In the genomic region with DNA sequence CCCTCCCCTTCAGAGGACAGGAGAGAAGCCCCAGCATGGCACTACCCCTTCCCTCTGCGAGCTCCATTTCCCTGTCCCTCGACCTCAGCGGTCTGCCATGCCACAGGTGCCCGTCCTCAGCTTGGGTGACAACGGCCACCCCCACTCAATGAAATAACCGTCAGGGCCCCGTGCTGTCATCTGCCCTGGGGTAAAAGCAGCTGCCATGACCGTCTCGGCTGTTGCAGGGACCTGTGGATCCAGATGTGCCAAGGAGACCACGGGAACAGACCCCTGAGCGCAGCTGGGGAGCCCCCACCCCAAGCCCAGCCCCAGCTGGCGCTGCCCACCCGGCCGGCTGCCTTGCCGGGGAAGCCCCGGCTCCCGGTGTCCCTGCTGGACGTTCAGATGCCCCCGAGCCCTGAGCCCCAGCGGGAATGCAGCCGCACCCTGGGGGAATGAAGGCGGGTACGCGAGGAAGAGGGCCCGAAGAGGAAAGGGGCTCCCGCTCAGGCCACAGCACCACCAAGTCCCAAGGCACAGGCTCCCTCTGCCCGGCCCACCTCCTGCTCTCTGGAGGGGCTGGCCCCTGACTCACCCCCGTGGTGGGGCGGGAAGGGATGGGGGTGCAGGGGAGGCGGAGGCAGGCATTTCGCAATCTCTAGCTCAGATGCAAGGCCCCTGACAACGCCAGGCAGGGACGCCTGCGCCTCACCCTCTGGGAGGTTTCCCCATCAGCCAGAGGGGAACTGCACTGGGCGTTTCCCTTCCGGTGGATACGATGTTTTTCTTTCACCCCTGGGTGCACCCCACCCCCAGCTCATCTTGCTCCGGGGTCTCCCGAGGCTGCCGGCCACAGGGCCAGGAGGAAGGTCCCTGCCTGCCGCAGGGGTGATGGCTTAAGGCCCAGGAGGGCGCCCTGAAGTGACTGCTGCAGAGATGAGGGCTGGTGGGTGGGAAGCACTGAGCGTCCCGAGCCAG, we compare ENCODE assay signal across 1 cellular context.
TF ChIP-seq lines count a peak whose summit lies in the region.

No MANE protein-coding gene starts in this region.

TF ChIP-seq in K562, 482 proteins besides CTCF, POLR2A, EP300 and RAD21 (continued from another document):
- TF ChIP-seq ZNF445 (CRISPR knock-in tag; IDR thresholded peaks at IDR 0.05; ENCODE audit: low read depth) = no peak
- TF ChIP-seq, protein P1, sequence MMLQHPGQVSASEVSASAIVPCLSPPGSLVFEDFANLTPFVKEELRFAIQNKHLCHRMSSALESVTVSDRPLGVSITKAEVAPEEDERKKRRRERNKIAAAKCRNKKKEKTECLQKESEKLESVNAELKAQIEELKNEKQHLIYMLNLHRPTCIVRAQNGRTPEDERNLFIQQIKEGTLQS (IDR thresholded peaks at IDR 0.05) = no peak
- TF ChIP-seq, protein P1 (CRISPR knock-in tag; conservative IDR thresholded peaks at IDR 0.05) = no peak
- TF ChIP-seq ZBED1 (IDR thresholded peaks at IDR 0.05) = no peak
- TF ChIP-seq RBFOX2 (IDR thresholded peaks at IDR 0.05; ENCODE audit: low read depth, low read length) = no peak
- TF ChIP-seq HNRNPL (IDR thresholded peaks at IDR 0.05; ENCODE audit: low read depth, low read length) = no peak
- no peak for TF ChIP-seq NEUROD1 (IDR thresholded peaks at IDR 0.05; ENCODE audit: borderline replicate concordance, low read depth, low read length, partially characterized antibody)
- no peak for TF ChIP-seq EHMT2 (IDR thresholded peaks at IDR 0.05)
- no peak for TF ChIP-seq SIN3A (IDR thresholded peaks at IDR 0.05; ENCODE audit: borderline replicate concordance in 2 of 2, control insufficient read depth in 1 of 2, low read depth in 2 of 2, low read length in 2 of 2)
- TF ChIP-seq POLR2G (IDR thresholded peaks at IDR 0.05; ENCODE audit: low read depth, low read length) = 0 out of 2 replicates have a peak, but pooled peaks have one; percentile 30
- no peak for TF ChIP-seq KDM5B (IDR thresholded peaks at IDR 0.05; ENCODE audit: insufficient replicate concordance, low read depth, low read length)
- no peak for TF ChIP-seq ZNF143 (CRISPR knock-in tag; IDR thresholded peaks at IDR 0.05)
- TF ChIP-seq CEBPG (CRISPR knock-in tag; IDR thresholded peaks at IDR 0.05) = no peak
- TF ChIP-seq CEBPG (tag; conservative IDR thresholded peaks at IDR 0.05 in 1 of 2, IDR thresholded peaks at IDR 0.05 in 1 of 2) = peak in 1 of 2 experiments; percentile 55; a peak in 2 of 4 replicates
- TF ChIP-seq ADNP (tag; IDR thresholded peaks at IDR 0.05) = no peak
- TF ChIP-seq, protein P2, sequence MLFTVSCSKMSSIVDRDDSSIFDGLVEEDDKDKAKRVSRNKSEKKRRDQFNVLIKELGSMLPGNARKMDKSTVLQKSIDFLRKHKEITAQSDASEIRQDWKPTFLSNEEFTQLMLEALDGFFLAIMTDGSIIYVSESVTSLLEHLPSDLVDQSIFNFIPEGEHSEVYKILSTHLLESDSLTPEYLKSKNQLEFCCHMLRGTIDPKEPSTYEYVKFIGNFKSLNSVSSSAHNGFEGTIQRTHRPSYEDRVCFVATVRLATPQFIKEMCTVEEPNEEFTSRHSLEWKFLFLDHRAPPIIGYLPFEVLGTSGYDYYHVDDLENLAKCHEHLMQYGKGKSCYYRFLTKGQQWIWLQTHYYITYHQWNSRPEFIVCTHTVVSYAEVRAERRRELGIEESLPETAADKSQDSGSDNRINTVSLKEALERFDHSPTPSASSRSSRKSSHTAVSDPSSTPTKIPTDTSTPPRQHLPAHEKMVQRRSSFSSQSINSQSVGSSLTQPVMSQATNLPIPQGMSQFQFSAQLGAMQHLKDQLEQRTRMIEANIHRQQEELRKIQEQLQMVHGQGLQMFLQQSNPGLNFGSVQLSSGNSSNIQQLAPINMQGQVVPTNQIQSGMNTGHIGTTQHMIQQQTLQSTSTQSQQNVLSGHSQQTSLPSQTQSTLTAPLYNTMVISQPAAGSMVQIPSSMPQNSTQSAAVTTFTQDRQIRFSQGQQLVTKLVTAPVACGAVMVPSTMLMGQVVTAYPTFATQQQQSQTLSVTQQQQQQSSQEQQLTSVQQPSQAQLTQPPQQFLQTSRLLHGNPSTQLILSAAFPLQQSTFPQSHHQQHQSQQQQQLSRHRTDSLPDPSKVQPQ (CRISPR knock-in tag; IDR thresholded peaks at IDR 0.05; ENCODE audit: borderline replicate concordance) = no peak
- no peak for TF ChIP-seq LCOR (CRISPR knock-in tag; IDR thresholded peaks at IDR 0.05)
- peak; percentile 56; the same call in 1 of the 2 replicates for TF ChIP-seq CEBPB (tag; IDR thresholded peaks at IDR 0.05)
- TF ChIP-seq, protein P3, sequence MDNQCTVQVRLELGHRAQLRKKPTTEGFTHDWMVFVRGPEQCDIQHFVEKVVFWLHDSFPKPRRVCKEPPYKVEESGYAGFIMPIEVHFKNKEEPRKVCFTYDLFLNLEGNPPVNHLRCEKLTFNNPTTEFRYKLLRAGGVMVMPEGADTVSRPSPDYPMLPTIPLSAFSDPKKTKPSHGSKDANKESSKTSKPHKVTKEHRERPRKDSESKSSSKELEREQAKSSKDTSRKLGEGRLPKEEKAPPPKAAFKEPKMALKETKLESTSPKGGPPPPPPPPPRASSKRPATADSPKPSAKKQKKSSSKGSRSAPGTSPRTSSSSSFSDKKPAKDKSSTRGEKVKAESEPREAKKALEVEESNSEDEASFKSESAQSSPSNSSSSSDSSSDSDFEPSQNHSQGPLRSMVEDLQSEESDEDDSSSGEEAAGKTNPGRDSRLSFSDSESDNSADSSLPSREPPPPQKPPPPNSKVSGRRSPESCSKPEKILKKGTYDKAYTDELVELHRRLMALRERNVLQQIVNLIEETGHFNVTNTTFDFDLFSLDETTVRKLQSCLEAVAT (IDR thresholded peaks at IDR 0.05) = no peak
- TF ChIP-seq, protein P4, sequence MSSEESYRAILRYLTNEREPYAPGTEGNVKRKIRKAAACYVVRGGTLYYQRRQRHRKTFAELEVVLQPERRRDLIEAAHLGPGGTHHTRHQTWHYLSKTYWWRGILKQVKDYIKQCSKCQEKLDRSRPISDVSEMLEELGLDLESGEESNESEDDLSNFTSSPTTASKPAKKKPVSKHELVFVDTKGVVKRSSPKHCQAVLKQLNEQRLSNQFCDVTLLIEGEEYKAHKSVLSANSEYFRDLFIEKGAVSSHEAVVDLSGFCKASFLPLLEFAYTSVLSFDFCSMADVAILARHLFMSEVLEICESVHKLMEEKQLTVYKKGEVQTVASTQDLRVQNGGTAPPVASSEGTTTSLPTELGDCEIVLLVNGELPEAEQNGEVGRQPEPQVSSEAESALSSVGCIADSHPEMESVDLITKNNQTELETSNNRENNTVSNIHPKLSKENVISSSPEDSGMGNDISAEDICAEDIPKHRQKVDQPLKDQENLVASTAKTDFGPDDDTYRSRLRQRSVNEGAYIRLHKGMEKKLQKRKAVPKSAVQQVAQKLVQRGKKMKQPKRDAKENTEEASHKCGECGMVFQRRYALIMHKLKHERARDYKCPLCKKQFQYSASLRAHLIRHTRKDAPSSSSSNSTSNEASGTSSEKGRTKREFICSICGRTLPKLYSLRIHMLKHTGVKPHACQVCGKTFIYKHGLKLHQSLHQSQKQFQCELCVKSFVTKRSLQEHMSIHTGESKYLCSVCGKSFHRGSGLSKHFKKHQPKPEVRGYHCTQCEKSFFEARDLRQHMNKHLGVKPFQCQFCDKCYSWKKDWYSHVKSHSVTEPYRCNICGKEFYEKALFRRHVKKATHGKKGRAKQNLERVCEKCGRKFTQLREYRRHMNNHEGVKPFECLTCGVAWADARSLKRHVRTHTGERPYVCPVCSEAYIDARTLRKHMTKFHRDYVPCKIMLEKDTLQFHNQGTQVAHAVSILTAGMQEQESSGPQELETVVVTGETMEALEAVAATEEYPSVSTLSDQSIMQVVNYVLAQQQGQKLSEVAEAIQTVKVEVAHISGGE (CRISPR knock-in tag; IDR thresholded peaks at IDR 0.05) = no peak
